ENCODE assay signal across 15 cellular contexts in genomic region chr14:93030761-93031160, GRCh38.
"Had no signal": no experiment of that assay in that cellular context is flagged by ENCODE, and none has a peak within 500 bp of the region (broad histone marks: within the 10 kb centered on the region; RNA-seq: fewer than 3 reads in every experiment).

No MANE protein-coding gene starts in this region.

- H3K4me3 ChIP-seq: cardiac muscle cell, right lobe of liver, tibial artery, uterus had no signal

- ATAC-seq: right lobe of liver; stimulated activated naive CD8-positive, alpha-beta T cell treated with anti-CD3 and anti-CD28 coated beads, Interleukin-15, amount 100 ng/mL, for 72 hours had no signal

- H3K4me3 Mint-ChIP-seq: nephron; stimulated activated naive CD8-positive, alpha-beta T cell treated with anti-CD3 and anti-CD28 coated beads, Interleukin-15, amount 100 ng/mL, for 72 hours had no signal

- H3K36me3 ChIP-seq: cardiac muscle cell, right lobe of liver, uterus had no signal

- H3K27me3 Mint-ChIP-seq: stimulated activated naive CD8-positive, alpha-beta T cell treated with anti-CD3 and anti-CD28 coated beads, Interleukin-15, amount 100 ng/mL, for 72 hours had no signal

- H3K27me3 ChIP-seq: cardiac muscle cell, right lobe of liver, tibial artery, uterus had no signal

- FAIRE-seq: colon, endothelial cell of umbilical vein had no signal

- H3K9me3 Mint-ChIP-seq: activated T-helper 2 cell treated with anti-CD3 and anti-CD28 coated beads, Interferon-gamma antibody, Interleukin-2, Interleukin-4, amounts not matched to agents 10 μg/mL and 5 μg/mL and 100 μg/mL, durations not matched to agents 14 hours and 24 hours and 36 hours; nephron; stimulated activated naive CD8-positive, alpha-beta T cell treated with anti-CD3 and anti-CD28 coated beads, Interleukin-15, amount 100 ng/mL, for 72 hours had no signal

- H3K27ac Mint-ChIP-seq: activated T-helper 2 cell treated with anti-CD3 and anti-CD28 coated beads, Interferon-gamma antibody, Interleukin-2, Interleukin-4, amounts not matched to agents 10 μg/mL and 5 μg/mL and 100 μg/mL, durations not matched to agents 14 hours and 24 hours and 36 hours had no signal

- H3K9me3 ChIP-seq: right lobe of liver, tibial artery, uterus had no signal

- DNase-seq: activated CD4-positive, alpha-beta T cell treated with anti-CD3 and anti-CD28 coated beads, Interleukin-2, amount 50 U/mL, for 48 hours; activated CD4-positive, CD25-positive, alpha-beta regulatory T cell treated with anti-CD3 and anti-CD28 coated beads, Interleukin-2, amount 50 U/mL, for 72 hours; activated naive CD4-positive, alpha-beta T cell treated with anti-CD3 and anti-CD28 coated beads, Interleukin-2, amount 50 U/mL, for 16 hours; activated T-cell treated with anti-CD3 and anti-CD28 coated beads, Interleukin-2, amount 50 U/mL, for 1 hour; foreskin fibroblast; right lobe of liver; stimulated activated naive CD8-positive, alpha-beta T cell treated with anti-CD3 and anti-CD28 coated beads, Interleukin-15, amount 100 ng/mL, for 72 hours; T-helper 9 cell; tibial artery; uterus had no signal

- H3K27ac ChIP-seq: cardiac muscle cell, right lobe of liver, tibial artery, uterus had no signal
